In the genomic region with DNA sequence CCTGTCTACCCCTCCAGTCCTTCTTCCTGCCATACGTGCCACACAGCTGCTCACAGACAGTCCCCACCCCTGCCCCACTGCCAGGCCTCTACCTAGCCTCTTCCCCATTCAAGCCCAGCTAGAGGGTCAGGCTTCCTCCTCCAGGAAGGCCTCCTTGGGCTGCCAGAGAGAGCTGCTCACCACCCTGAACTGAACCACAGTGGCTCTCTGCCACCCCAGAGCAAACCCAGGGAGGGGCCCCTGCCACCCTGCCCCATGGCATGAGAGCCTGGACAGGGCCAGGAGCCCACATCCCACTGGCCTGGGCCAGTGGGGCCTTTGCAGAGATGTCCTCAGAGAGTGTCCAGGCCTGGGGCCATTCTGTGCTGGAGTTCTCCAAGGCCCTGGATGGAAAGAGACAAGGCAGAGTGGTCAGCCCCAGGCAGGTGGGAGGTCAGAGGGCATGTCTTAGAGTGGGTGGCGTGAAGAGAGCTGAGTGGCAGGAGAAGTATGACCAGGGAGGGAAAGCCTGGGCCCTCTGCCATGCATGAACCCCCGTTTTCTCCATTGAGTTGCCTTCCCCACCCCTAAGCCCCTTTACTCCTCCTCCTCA, we compare ENCODE assay signal across 1 cellular context.
TF ChIP-seq lines count a peak whose summit lies in the region.

No MANE protein-coding gene starts in this region.

TF ChIP-seq in GM23338, 12 proteins besides CTCF, POLR2A, EP300 and RAD21 (continued from another document):
- TF ChIP-seq NANOG (IDR thresholded peaks at IDR 0.05; ENCODE audit: borderline replicate concordance) (no peak), ZNF114 (CRISPR knock-in tag; IDR thresholded peaks at IDR 0.05) (no peak), STAT1 (IDR thresholded peaks at IDR 0.05; ENCODE audit: unreplicated experiment) (no peak)
